ENCODE assay signal across 8 cellular contexts in genomic region chr12:56158926-56159461, GRCh38. TPM values are rescaled to one million over a fixed set of nuclear protein-coding genes. Genes with fewer than 3 reads are reported as not detected.
DNase-seq lines count a peak whose midpoint lies in the region; ATAC-seq and TF ChIP-seq lines count a peak whose summit lies in the region.

No MANE protein-coding gene starts in this region.

- peak overlapping the region; percentile 71 for H3K4me3 ChIP-seq in SJSA1

- no peaks in the 10 kb centered on the region; the same call in 1 of the 2 replicates for H3K9me3 ChIP-seq in SJSA1 (replicated peaks)

- peak overlapping the region; percentile 98 for H3K4me3 Mint-ChIP-seq in Calu3 (ENCODE audit: low read depth, unreplicated experiment)
- peak overlapping the region; percentile 93 for H3K4me3 Mint-ChIP-seq in dendritic cell treated with granulocyte-macrophage colony-stimulating factor and Interleukin-4, amounts not matched to agents 40 ng/mL and 50 ng/mL, for 4 days
- H3K4me3 Mint-ChIP-seq in stimulated activated naive B cell treated with anti-CD40 and anti-IgM and Interleukin-4, amounts not matched to agents 10 μg/mL and 1 μg/mL and 100 μg/mL, for 72 hours: peak overlapping the region; percentile 91 to 97

- intact Hi-C loops in Calu3 (cut with micrococcal nuclease; ENCODE audit: unreplicated experiment): loop anchor here (2.0 to 5.0 kb wide), 2 partner anchors 32 to 42 kb away; partner anchors contain the start of genes RPL41 and ZC3H10
- intact Hi-C loops in dendritic cell treated with granulocyte-macrophage colony-stimulating factor and Interleukin-4, amounts not matched to agents 40 ng/mL and 50 ng/mL, for 4 days (cut with micrococcal nuclease): loop anchor here (1.0 to 2.0 kb wide), 3 partner anchors 30 to 40 kb away; partner anchors contain the start of genes ESYT1, SMARCC2 and ZC3H10

- H3K4me1 Mint-ChIP-seq in Calu3 (ENCODE audit: low read depth, unreplicated experiment): peaks cover 32% of the 10 kb centered on the region
- peaks cover 56% of the 10 kb centered on the region for H3K4me1 Mint-ChIP-seq in dendritic cell treated with granulocyte-macrophage colony-stimulating factor and Interleukin-4, amounts not matched to agents 40 ng/mL and 50 ng/mL, for 4 days (ENCODE audit: low read depth)
- peaks cover 37 to 74% of the 10 kb centered on the region in 2 donors for H3K4me1 Mint-ChIP-seq in stimulated activated naive B cell treated with anti-CD40 and anti-IgM and Interleukin-4, amounts not matched to agents 10 μg/mL and 1 μg/mL and 100 μg/mL, for 72 hours

- H3K36me3 Mint-ChIP-seq in Calu3 (ENCODE audit: insufficient read depth, unreplicated experiment): peaks cover 80% of the 10 kb centered on the region
- H3K36me3 Mint-ChIP-seq in dendritic cell treated with granulocyte-macrophage colony-stimulating factor and Interleukin-4, amounts not matched to agents 40 ng/mL and 50 ng/mL, for 4 days (ENCODE audit: low read depth): peaks cover 74% of the 10 kb centered on the region
- peaks cover 51 to 67% of the 10 kb centered on the region in 2 donors for H3K36me3 Mint-ChIP-seq in stimulated activated naive B cell treated with anti-CD40 and anti-IgM and Interleukin-4, amounts not matched to agents 10 μg/mL and 1 μg/mL and 100 μg/mL, for 72 hours

- peaks cover 60% of the 10 kb centered on the region for H3K36me3 ChIP-seq in SJSA1

- H3K4me1 ChIP-seq in SJSA1 (replicated peaks): peaks cover 28% of the 10 kb centered on the region

- peak overlapping the region; percentile 84 for H3K27ac ChIP-seq in SJSA1

- no peaks in the 10 kb centered on the region for H3K27me3 ChIP-seq in SJSA1 (replicated peaks)

- no TSS peak for BruUV-seq in Calu3 (replicated peaks; lab: Mats Ljungman, UMichigan)

- CTCF ChIA-PET in Calu3 (lab: Charles Lee): interaction anchor here (0.6 to 1.6 kb wide), 6 partner anchors 9 to 41 kb away, joined by 3 to 11 read pairs (median 4); partner anchors contain the start of genes ESYT1, SMARCC2 and ZC3H10

- TF ChIP-seq CTCF in Calu3 (IDR thresholded peaks at IDR 0.05; ENCODE audit: unreplicated experiment): no peak

- no peaks in the 10 kb centered on the region for H3K27me3 Mint-ChIP-seq in Calu3 (ENCODE audit: unreplicated experiment)
- no peaks in the 10 kb centered on the region for H3K27me3 Mint-ChIP-seq in dendritic cell treated with granulocyte-macrophage colony-stimulating factor and Interleukin-4, amounts not matched to agents 40 ng/mL and 50 ng/mL, for 4 days
- no peaks in the 10 kb centered on the region for H3K27me3 Mint-ChIP-seq in stimulated activated naive B cell treated with anti-CD40 and anti-IgM and Interleukin-4, amounts not matched to agents 10 μg/mL and 1 μg/mL and 100 μg/mL, for 72 hours

- ATAC-seq in stimulated activated naive B cell treated with anti-CD40 and anti-IgM and Interleukin-4, amounts not matched to agents 10 μg/mL and 1 μg/mL and 100 μg/mL, for 72 hours (replicated peaks): peak in 1 of 2 donors; percentile 8
- no peak for ATAC-seq in HG03135 (IDR thresholded peaks at IDR 0.05; ENCODE audit: unreplicated experiment)

- H3K27ac Mint-ChIP-seq in Calu3 (ENCODE audit: unreplicated experiment): peak overlapping the region; percentile 100
- peak overlapping the region; percentile 98 for H3K27ac Mint-ChIP-seq in dendritic cell treated with granulocyte-macrophage colony-stimulating factor and Interleukin-4, amounts not matched to agents 40 ng/mL and 50 ng/mL, for 4 days
- H3K27ac Mint-ChIP-seq in stimulated activated naive B cell treated with anti-CD40 and anti-IgM and Interleukin-4, amounts not matched to agents 10 μg/mL and 1 μg/mL and 100 μg/mL, for 72 hours: peak overlapping the region; percentile 99

- no peaks in the 10 kb centered on the region for H3K9me3 Mint-ChIP-seq in Calu3 (ENCODE audit: low read depth, unreplicated experiment)
- no peaks in the 10 kb centered on the region for H3K9me3 Mint-ChIP-seq in dendritic cell treated with granulocyte-macrophage colony-stimulating factor and Interleukin-4, amounts not matched to agents 40 ng/mL and 50 ng/mL, for 4 days
- H3K9me3 Mint-ChIP-seq in stimulated activated naive B cell treated with anti-CD40 and anti-IgM and Interleukin-4, amounts not matched to agents 10 μg/mL and 1 μg/mL and 100 μg/mL, for 72 hours: no peaks in the 10 kb centered on the region

- DNase-seq in Calu3 (peak; percentile 67), HT-29 (ENCODE audit: low spot score) (peak; percentile 87), SJSA1 (ENCODE audit: low read depth in 1 of 2, low spot score in 2 of 2) (peak; percentile 50 to 73), left kidney (ENCODE audit: low read depth, low spot score) (peak; percentile 85), NCI-H1436 treated with DMSO at 0.1 percent for 48 hours (lab: John Stamatoyannopoulos, UW) (no peak)
- DNase-seq in stimulated activated naive B cell treated with anti-CD40 and anti-IgM and Interleukin-4, amounts not matched to agents 10 μg/mL and 1 μg/mL and 100 μg/mL, for 72 hours: no peak

RNA-seq across cellular contexts. Expression of gene MYL6, which starts 0.8 kb away (rescaled TPM):
- 1,037 and 1,130 TPM in 2 replicates for total RNA-seq in Calu3 (2022)
- 918 and 956 TPM in 2 replicates for total RNA-seq in HT-29 (2014; rRNA removed; shearing (Covaris generic))
- total RNA-seq in SJSA1 (2014; rRNA removed; shearing (Covaris generic)): 4,832 and 5,659 TPM in 2 replicates

RNA-seq across cellular contexts. Expression of gene MYL6B, which starts 6.6 kb away (rescaled TPM):
- 52.4 and 53.7 TPM in 2 replicates for total RNA-seq in Calu3 (2022)
- 45.6 TPM in 2 replicates for total RNA-seq in HT-29 (2014; rRNA removed; shearing (Covaris generic))
- total RNA-seq in SJSA1 (2014; rRNA removed; shearing (Covaris generic)): 71.9 and 97.8 TPM in 2 replicates

RNA-seq across cellular contexts. Expression of gene SMARCC2, which starts 30.3 kb away (rescaled TPM):
- 143 and 150 TPM in 2 replicates for total RNA-seq in Calu3 (2022)
- total RNA-seq in HT-29 (2014; rRNA removed; shearing (Covaris generic)): 15.5 and 20.2 TPM in 2 replicates
- 20.9 and 33.4 TPM in 2 replicates for total RNA-seq in SJSA1 (2014; rRNA removed; shearing (Covaris generic))

RNA-seq across cellular contexts. Expression of gene ESYT1, which starts 30.9 kb away (rescaled TPM):
- total RNA-seq in Calu3 (2022): 72.7 and 91.1 TPM in 2 replicates
- 81.1 and 103 TPM in 2 replicates for total RNA-seq in HT-29 (2014; rRNA removed; shearing (Covaris generic))
- total RNA-seq in SJSA1 (2014; rRNA removed; shearing (Covaris generic)): 138 and 170 TPM in 2 replicates

RNA-seq across cellular contexts. Expression of gene ZC3H10, which starts 40.9 kb away (rescaled TPM):
- 6.6 and 8.2 TPM in 2 replicates for total RNA-seq in Calu3 (2022)
- total RNA-seq in HT-29 (2014; rRNA removed; shearing (Covaris generic)): 3.9 and 4.1 TPM in 2 replicates
- 3.6 and 7.3 TPM in 2 replicates for total RNA-seq in SJSA1 (2014; rRNA removed; shearing (Covaris generic))

Comparison
In these comparisons a context has a peak if more than half of its experiments do, and no peak if none do; other contexts are left out.
1. DNase-seq: peak in Calu3 (single experiment), HT-29 (single experiment), SJSA1 (2 of 2) and left kidney (single experiment); none in stimulated activated naive B cell treated with anti-CD40 and anti-IgM and Interleukin-4, amounts not matched to agents 10 μg/mL and 1 μg/mL and 100 μg/mL, for 72 hours (single experiment) and NCI-H1436 treated with DMSO at 0.1 percent for 48 hours (single experiment).
2. Peak in every context shown above with its lines, with median percentiles within 50 percentile points of each other: H3K27ac Mint-ChIP-seq and H3K4me3 Mint-ChIP-seq.